In genomic region chr9:37903831-37904646, GRCh38 we compare ENCODE assay signal across 8 cellular contexts. TPM values are rescaled to one million over a fixed set of nuclear protein-coding genes. Genes with fewer than 3 reads are reported as not detected.
A peak's percentile ranks its signal among the peaks of the same experiment; 100 is the strongest.
DNase-seq lines count a peak whose midpoint lies in the region; ATAC-seq and TF ChIP-seq lines count a peak whose summit lies in the region.

Gene SLC25A51 (minus strand): TSS chr9:37904127. CDS start chr9:37888550, 15,577 bp downstream.

- H3K4me1 Mint-ChIP-seq in activated T-cell treated with anti-CD3 and anti-CD28 coated beads, Interleukin-2, amount 50 U/mL, for 4 hours (ENCODE audit: low read depth), result peaks cover 14% of the 10 kb centered on the region
- peaks cover 21% of the 10 kb centered on the region for H3K4me1 Mint-ChIP-seq in stimulated activated effector memory CD8-positive, alpha-beta T cell treated with anti-CD3 and anti-CD28 coated beads, Interleukin-12 subunit alpha, Interleukin-12 subunit beta, amount 100 ng/mL, for 72 hours

- H4K20me1 ChIP-seq in DND-41 (ENCODE audit: insufficient read depth, low read length), result no peaks in the 10 kb centered on the region

- TF ChIP-seq EP300 in esophagus muscularis mucosa (IDR thresholded peaks at IDR 0.05), result no peak

- H3K36me3 Mint-ChIP-seq in activated T-cell treated with anti-CD3 and anti-CD28 coated beads, Interleukin-2, amount 50 U/mL, for 4 hours (ENCODE audit: insufficient read depth), result peaks cover 2% of the 10 kb centered on the region
- peaks cover 30% of the 10 kb centered on the region for H3K36me3 Mint-ChIP-seq in stimulated activated effector memory CD8-positive, alpha-beta T cell treated with anti-CD3 and anti-CD28 coated beads, Interleukin-12 subunit alpha, Interleukin-12 subunit beta, amount 100 ng/mL, for 72 hours

- no peak for TF ChIP-seq POLR2A in esophagus muscularis mucosa (IDR thresholded peaks at IDR 0.05; ENCODE audit: low read depth)

- H3K4me3 ChIP-seq in DND-41 (ENCODE audit: low read depth in 1 of 2, low read length in 2 of 2) (peak within 1 kb of the TSS; percentile 62 to 63), esophagus muscularis mucosa (peak within 1 kb of the TSS; percentile 74 to 98 (median 94))

- H3K27me3 Mint-ChIP-seq in activated T-cell treated with anti-CD3 and anti-CD28 coated beads, Interleukin-2, amount 50 U/mL, for 4 hours (ENCODE audit: low read depth), result no peaks in the 10 kb centered on the region

- H3K9me3 ChIP-seq in DND-41 (ENCODE audit: insufficient read depth, low read length, severe bottlenecking) (no peaks in the 10 kb centered on the region), esophagus muscularis mucosa (no peaks in the 10 kb centered on the region)

- TF ChIP-seq CTCF in DND-41 (IDR thresholded peaks at IDR 0.05; ENCODE audit: borderline replicate concordance, extremely low read depth, low read length, poor library complexity, severe bottlenecking) (peak; percentile 91), esophagus muscularis mucosa (IDR thresholded peaks at IDR 0.05) (peak; percentile 84 to 91 (median 85))

- H3K4me2 ChIP-seq in DND-41 (ENCODE audit: insufficient read depth, low read length), result peak within 1 kb of the TSS; percentile 83

- 3% methylated on average over 42 of the region's 78 CpGs for WGBS in esophagus muscularis mucosa

- peaks cover 46% of the 10 kb centered on the region for H3K79me2 ChIP-seq in DND-41 (ENCODE audit: insufficient read depth, low read length)

- DNase-seq in DND-41 (peak; percentile 92), KG1 (lab: John Stamatoyannopoulos, UW) (peak; percentile 99), esophagus muscularis mucosa (ENCODE audit: extremely low spot score) (peak; percentile 99), myocyte (ENCODE audit: low read depth) (peak; percentile 96)
- DNase-seq in activated T-cell treated with anti-CD3 and anti-CD28 coated beads, Interleukin-2, amount 50 U/mL, for 4 hours, result peak; percentile 95
- DNase-seq in stimulated activated effector memory CD8-positive, alpha-beta T cell treated with anti-CD3 and anti-CD28 coated beads, Interleukin-12 subunit alpha, Interleukin-12 subunit beta, amount 100 ng/mL, for 72 hours (ENCODE audit: low spot score in 2 of 2), result peak; percentile 96 to 98

- H3K27ac ChIP-seq in DND-41 (ENCODE audit: low read length) (peak within 1 kb of the TSS; percentile 77), esophagus muscularis mucosa (replicated peaks in 1 of 4) (peak within 1 kb of the TSS; percentile 82 to 93 (median 91))

- H3K4me3 Mint-ChIP-seq in activated T-cell treated with anti-CD3 and anti-CD28 coated beads, Interleukin-2, amount 50 U/mL, for 4 hours, result peak within 1 kb of the TSS; percentile 86
- peak within 1 kb of the TSS; percentile 82 for H3K4me3 Mint-ChIP-seq in stimulated activated effector memory CD8-positive, alpha-beta T cell treated with anti-CD3 and anti-CD28 coated beads, Interleukin-12 subunit alpha, Interleukin-12 subunit beta, amount 100 ng/mL, for 72 hours

- peak within 1 kb of the TSS; percentile 87 for H2AFZ ChIP-seq in DND-41 (ENCODE audit: low read depth, low read length)

- H3K36me3 ChIP-seq in DND-41 (ENCODE audit: insufficient read depth, low read length) (peaks cover 11% of the 10 kb centered on the region), esophagus muscularis mucosa (peaks cover 6 to 14% (median 6%) of the 10 kb centered on the region in 4 donors)

- no peaks in the 10 kb centered on the region for H3K9me3 Mint-ChIP-seq in activated T-cell treated with anti-CD3 and anti-CD28 coated beads, Interleukin-2, amount 50 U/mL, for 4 hours
- no peaks in the 10 kb centered on the region for H3K9me3 Mint-ChIP-seq in stimulated activated effector memory CD8-positive, alpha-beta T cell treated with anti-CD3 and anti-CD28 coated beads, Interleukin-12 subunit alpha, Interleukin-12 subunit beta, amount 100 ng/mL, for 72 hours

- H3K4me1 ChIP-seq in DND-41 (ENCODE audit: insufficient read depth, low read length), result peaks cover 31% of the 10 kb centered on the region
- peaks cover 17 to 40% (median 31%) of the 10 kb centered on the region in 4 donors for H3K4me1 ChIP-seq in esophagus muscularis mucosa

- peak within 1 kb of the TSS; percentile 69 for H3K9ac ChIP-seq in DND-41 (ENCODE audit: low read depth, low read length)

- ATAC-seq in DND-41 (ENCODE audit: insufficient read depth, low read depth), result peak; percentile 86
- peak; percentile 81 for ATAC-seq in GM21723 (IDR thresholded peaks at IDR 0.05; ENCODE audit: unreplicated experiment)
- peak; percentile 85 to 88 for ATAC-seq in activated T-cell treated with anti-CD3 and anti-CD28 coated beads, Interleukin-2, amount 50 U/mL, for 4 hours
- peak; percentile 89 for ATAC-seq in stimulated activated effector memory CD8-positive, alpha-beta T cell treated with anti-CD3 and anti-CD28 coated beads, Interleukin-12 subunit alpha, Interleukin-12 subunit beta, amount 100 ng/mL, for 72 hours

- no peaks in the 10 kb centered on the region for H3K27me3 ChIP-seq in DND-41 (ENCODE audit: insufficient read depth, low read length, poor library complexity)
- no peaks in the 10 kb centered on the region for H3K27me3 ChIP-seq in esophagus muscularis mucosa

- intact Hi-C loops in esophagus muscularis mucosa (cut with DNase I), result no loop called here

- peak within 1 kb of the TSS; percentile 96 for H3K27ac Mint-ChIP-seq in stimulated activated effector memory CD8-positive, alpha-beta T cell treated with anti-CD3 and anti-CD28 coated beads, Interleukin-12 subunit alpha, Interleukin-12 subunit beta, amount 100 ng/mL, for 72 hours

TF ChIP-seq in PFSK-1, 5 proteins besides CTCF, POLR2A, EP300 and RAD21:
- TF ChIP-seq SIN3A (IDR thresholded peaks at IDR 0.05; ENCODE audit: borderline replicate concordance, insufficient read depth, low read length) (no peak), POLR2AphosphoS5 (IDR thresholded peaks at IDR 0.05; ENCODE audit: low read depth, low read length) (peak; percentile 74), FOXP2 (optimal IDR thresholded peaks at IDR 0.05; ENCODE audit: borderline replicate concordance, extremely low read depth, extremely low read length, insufficient read depth) (peak; percentile 77), TAF1 (IDR thresholded peaks at IDR 0.05; ENCODE audit: borderline replicate concordance, insufficient read depth, low read length) (no peak; the same call in 1 of the 2 replicates)
- TF ChIP-seq, protein P1, sequence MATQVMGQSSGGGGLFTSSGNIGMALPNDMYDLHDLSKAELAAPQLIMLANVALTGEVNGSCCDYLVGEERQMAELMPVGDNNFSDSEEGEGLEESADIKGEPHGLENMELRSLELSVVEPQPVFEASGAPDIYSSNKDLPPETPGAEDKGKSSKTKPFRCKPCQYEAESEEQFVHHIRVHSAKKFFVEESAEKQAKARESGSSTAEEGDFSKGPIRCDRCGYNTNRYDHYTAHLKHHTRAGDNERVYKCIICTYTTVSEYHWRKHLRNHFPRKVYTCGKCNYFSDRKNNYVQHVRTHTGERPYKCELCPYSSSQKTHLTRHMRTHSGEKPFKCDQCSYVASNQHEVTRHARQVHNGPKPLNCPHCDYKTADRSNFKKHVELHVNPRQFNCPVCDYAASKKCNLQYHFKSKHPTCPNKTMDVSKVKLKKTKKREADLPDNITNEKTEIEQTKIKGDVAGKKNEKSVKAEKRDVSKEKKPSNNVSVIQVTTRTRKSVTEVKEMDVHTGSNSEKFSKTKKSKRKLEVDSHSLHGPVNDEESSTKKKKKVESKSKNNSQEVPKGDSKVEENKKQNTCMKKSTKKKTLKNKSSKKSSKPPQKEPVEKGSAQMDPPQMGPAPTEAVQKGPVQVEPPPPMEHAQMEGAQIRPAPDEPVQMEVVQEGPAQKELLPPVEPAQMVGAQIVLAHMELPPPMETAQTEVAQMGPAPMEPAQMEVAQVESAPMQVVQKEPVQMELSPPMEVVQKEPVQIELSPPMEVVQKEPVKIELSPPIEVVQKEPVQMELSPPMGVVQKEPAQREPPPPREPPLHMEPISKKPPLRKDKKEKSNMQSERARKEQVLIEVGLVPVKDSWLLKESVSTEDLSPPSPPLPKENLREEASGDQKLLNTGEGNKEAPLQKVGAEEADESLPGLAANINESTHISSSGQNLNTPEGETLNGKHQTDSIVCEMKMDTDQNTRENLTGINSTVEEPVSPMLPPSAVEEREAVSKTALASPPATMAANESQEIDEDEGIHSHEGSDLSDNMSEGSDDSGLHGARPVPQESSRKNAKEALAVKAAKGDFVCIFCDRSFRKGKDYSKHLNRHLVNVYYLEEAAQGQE (IDR thresholded peaks at IDR 0.05; ENCODE audit: insufficient read depth in 1 of 2, low read depth in 2 of 2, low read length in 2 of 2), result 0 out of 4 replicates have a peak, but pooled peaks of 1 of the 2 experiments have one; percentile 42

RNA-seq across cellular contexts. Expression of gene SLC25A51, which starts in this region (rescaled TPM):
- 5.8 TPM for polyA plus RNA-seq in PFSK-1 (2012; ENCODE audit: insufficient read length, low read depth)
- 10 to 100 TPM; 36.7 to 38.1 (median 37.7) TPM for total RNA-seq in activated T-cell treated with anti-CD3 and anti-CD28 coated beads, Interleukin-2, amount 50 U/mL, for 4 hours
- total RNA-seq in esophagus muscularis mucosa, result 10 to 100 TPM; 29.0 to 41.9 (median 39.3) TPM
- 40.1 and 41.5 TPM in 2 replicates for total RNA-seq in myocyte
- 23.0 TPM for polyA plus RNA-seq in myocyte (2012)

Comparison
In these comparisons a context has a peak if more than half of its experiments do, and no peak if none do; other contexts are left out.
1. Peak in every context shown above with its lines: DNase-seq, ATAC-seq, H3K4me3 ChIP-seq and H3K27ac ChIP-seq.